Comparison of ENCODE assay signal across 20 cellular contexts in the genomic region with DNA sequence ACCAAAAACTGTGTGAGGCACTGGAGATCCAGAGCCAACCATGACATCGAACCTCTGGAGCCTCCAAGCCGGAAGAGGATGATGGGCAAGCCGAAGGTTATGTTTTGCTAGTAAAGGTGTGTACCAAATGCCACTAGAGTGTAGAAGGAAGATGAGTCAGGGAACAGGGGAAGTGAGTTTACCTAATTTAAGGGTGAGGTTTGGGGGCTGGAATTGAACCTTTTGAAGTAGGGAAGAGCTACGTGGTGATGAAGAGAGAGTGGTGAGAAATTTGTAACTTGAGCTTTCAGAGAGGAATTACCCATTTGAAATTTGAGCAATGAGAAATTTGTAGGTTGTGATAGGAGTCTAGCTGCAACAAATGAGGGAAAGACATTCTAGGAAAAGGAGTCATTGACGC.
"Had no signal": no experiment of that assay in that cellular context is flagged by ENCODE, and none has a peak within 500 bp of the region (broad histone marks: within the 10 kb centered on the region; RNA-seq: fewer than 3 reads in every experiment).

No MANE protein-coding gene starts in this region.

- H3K27me3 ChIP-seq: cardiac muscle cell, colonic mucosa, suprapubic skin, upper lobe of right lung had no signal

- H3K4me3 Mint-ChIP-seq: activated CD4-positive, alpha-beta memory T cell treated with anti-CD3 and anti-CD28 coated beads for 36 hours; activated CD4-positive, alpha-beta T cell treated with anti-CD3 and anti-CD28 coated beads, Interleukin-2, amount 10 ng/mL, durations not matched to agents 24 days and 14 days; activated T-helper 1 cell treated with anti-CD3 and anti-CD28 coated beads, Interleukin-12 subunit alpha, Interleukin-12 subunit beta, Interleukin-2, Interleukin-4 antibody, amounts not matched to agents 30 ng/mL and 10 ng/mL and 1 ng/mL, durations not matched to agents 14 hours and 24 hours and 36 hours; mesothelial cell of epicardium; nephron progenitor cell; T-helper 1 cell treated with Interleukin-12 subunit alpha and Interleukin-12 subunit beta and Interleukin-4 antibody, amounts not matched to agents 30 μg/mL and 1 μg/mL, for 36 hours had no signal

- H3K4me1 Mint-ChIP-seq: mesothelial cell of epicardium, nephron progenitor cell had no signal

- H3K4me1 ChIP-seq: colonic mucosa had no signal

- DNase-seq: activated gamma-delta T cell; effector CD8-positive, alpha-beta T cell; kidney; T-helper 9 cell; tibial artery; upper lobe of right lung had no signal

- H3K27ac ChIP-seq: cardiac muscle cell, colonic mucosa, gastroesophageal sphincter, neutrophil, spleen, suprapubic skin, tibial artery, upper lobe of right lung, VCaP had no signal

- H3K9me3 Mint-ChIP-seq: activated CD4-positive, alpha-beta memory T cell treated with anti-CD3 and anti-CD28 coated beads for 36 hours; activated CD4-positive, alpha-beta T cell treated with anti-CD3 and anti-CD28 coated beads, Interleukin-2, amount 10 ng/mL, durations not matched to agents 24 days and 14 days; activated T-helper 1 cell treated with anti-CD3 and anti-CD28 coated beads, Interleukin-12 subunit alpha, Interleukin-12 subunit beta, Interleukin-2, Interleukin-4 antibody, amounts not matched to agents 30 ng/mL and 10 ng/mL and 1 ng/mL, durations not matched to agents 14 hours and 24 hours and 36 hours; mesothelial cell of epicardium; naive B cell; nephron progenitor cell; T-helper 1 cell treated with Interleukin-12 subunit alpha and Interleukin-12 subunit beta and Interleukin-4 antibody, amounts not matched to agents 30 μg/mL and 1 μg/mL, for 36 hours had no signal

- H3K4me3 ChIP-seq: cardiac muscle cell, colonic mucosa, gastroesophageal sphincter, suprapubic skin, tibial artery, upper lobe of right lung had no signal

- H3K36me3 ChIP-seq: cardiac muscle cell, colonic mucosa, gastroesophageal sphincter, neutrophil, spleen, suprapubic skin, tibial artery, upper lobe of right lung had no signal

- H3K27ac Mint-ChIP-seq: activated CD4-positive, alpha-beta memory T cell treated with anti-CD3 and anti-CD28 coated beads for 36 hours; mesothelial cell of epicardium; nephron progenitor cell; T-helper 1 cell treated with Interleukin-12 subunit alpha and Interleukin-12 subunit beta and Interleukin-4 antibody, amounts not matched to agents 30 μg/mL and 1 μg/mL, for 36 hours had no signal

- H3K36me3 Mint-ChIP-seq: activated CD4-positive, alpha-beta memory T cell treated with anti-CD3 and anti-CD28 coated beads for 36 hours; mesothelial cell of epicardium; naive B cell had no signal

- H3K9me3 ChIP-seq: colonic mucosa, gastroesophageal sphincter, neutrophil, spleen, suprapubic skin, tibial artery, upper lobe of right lung had no signal

- H3K27me3 Mint-ChIP-seq: activated CD4-positive, alpha-beta T cell treated with anti-CD3 and anti-CD28 coated beads, Interleukin-2, amount 10 ng/mL, durations not matched to agents 24 days and 14 days; naive B cell had no signal
